Comparison of ENCODE assay signal across 1 cellular context in the genomic region with DNA sequence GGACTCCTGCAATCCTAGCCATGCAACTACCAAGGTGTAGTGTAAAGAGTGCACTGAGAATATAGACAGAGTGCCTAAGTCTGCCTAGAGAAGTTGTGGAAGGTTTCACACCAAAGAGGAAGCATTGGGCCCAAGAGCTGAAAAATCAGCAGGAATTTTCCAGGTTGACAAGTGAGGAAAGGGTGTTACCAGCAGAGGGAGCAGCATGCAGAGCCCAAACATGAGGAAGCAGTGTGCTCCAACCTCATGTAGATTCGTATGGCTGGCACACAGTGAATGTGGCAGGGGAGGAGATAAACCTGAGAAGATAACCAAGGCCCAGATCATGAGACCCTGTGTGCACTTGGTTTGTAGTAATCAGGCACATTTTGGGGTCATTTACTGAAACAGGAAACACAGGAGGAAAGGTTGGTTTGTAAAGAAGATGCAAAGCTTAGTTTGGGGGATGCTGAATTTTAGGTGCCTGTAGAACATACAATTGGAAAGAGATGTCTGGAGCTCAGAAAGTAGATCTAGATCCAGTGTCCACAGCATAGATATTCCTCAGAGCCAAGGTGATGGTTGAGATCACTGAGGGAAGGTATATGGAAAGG.
TF ChIP-seq lines count a peak whose summit lies in the region.

No MANE protein-coding gene starts in this region.

TF ChIP-seq in HCT116, 20 proteins besides CTCF, POLR2A, EP300 and RAD21:
- TF ChIP-seq, protein P1, sequence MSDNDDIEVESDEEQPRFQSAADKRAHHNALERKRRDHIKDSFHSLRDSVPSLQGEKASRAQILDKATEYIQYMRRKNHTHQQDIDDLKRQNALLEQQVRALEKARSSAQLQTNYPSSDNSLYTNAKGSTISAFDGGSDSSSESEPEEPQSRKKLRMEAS (IDR thresholded peaks at IDR 0.05): peak; percentile 76
- TF ChIP-seq ZNF274 (IDR thresholded peaks at IDR 0.05; ENCODE audit: low read depth, low read length): no peak
- TF ChIP-seq CBX3 (IDR thresholded peaks at IDR 0.05; ENCODE audit: low read depth): 0 out of 2 replicates have a peak, but pooled peaks have one; percentile 9
- peak; percentile 49; the same call in 1 of the 2 replicates for TF ChIP-seq SP1 (IDR thresholded peaks at IDR 0.05; ENCODE audit: low read depth)
TF ChIP-seq in HCT116: peak in this region for 3.
